In the genomic region with DNA sequence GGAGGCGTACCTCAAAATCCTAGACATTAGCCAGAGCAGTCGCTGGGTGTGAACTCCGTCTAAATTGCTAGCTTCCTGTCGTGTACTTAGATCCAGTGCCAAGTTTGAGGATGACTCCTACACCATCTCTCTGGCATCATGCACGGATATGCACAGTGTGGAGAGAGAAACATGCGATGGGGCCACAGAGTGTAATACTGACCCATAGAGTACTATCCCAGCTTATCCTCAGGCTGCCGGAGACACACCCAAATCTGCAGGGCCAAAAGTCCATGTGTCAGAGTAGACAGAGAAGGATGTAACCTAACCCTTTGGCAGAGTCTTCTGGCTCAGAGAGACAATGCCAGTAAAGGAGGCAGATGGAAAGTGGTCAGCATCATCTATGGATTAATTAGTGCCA, we compare ENCODE assay signal across 2 cellular contexts.
TF ChIP-seq lines count a peak whose summit lies in the region.

No MANE protein-coding gene starts in this region.

TF ChIP-seq in A549, 52 proteins besides CTCF, POLR2A, EP300 and RAD21 (continued from another document):
- no peak for TF ChIP-seq EHF (CRISPR knock-in tag; IDR thresholded peaks at IDR 0.05)
- no peak for TF ChIP-seq POLR2AphosphoS2 (conservative IDR thresholded peaks at IDR 0.05; ENCODE audit: low read length)
- TF ChIP-seq HDAC2 (IDR thresholded peaks at IDR 0.05), result no peak
- TF ChIP-seq ZFP36 (IDR thresholded peaks at IDR 0.05; ENCODE audit: borderline replicate concordance, partially characterized antibody), result no peak
- no peak for TF ChIP-seq CHD4 (IDR thresholded peaks at IDR 0.05; ENCODE audit: borderline replicate concordance)
- TF ChIP-seq, protein P1, sequence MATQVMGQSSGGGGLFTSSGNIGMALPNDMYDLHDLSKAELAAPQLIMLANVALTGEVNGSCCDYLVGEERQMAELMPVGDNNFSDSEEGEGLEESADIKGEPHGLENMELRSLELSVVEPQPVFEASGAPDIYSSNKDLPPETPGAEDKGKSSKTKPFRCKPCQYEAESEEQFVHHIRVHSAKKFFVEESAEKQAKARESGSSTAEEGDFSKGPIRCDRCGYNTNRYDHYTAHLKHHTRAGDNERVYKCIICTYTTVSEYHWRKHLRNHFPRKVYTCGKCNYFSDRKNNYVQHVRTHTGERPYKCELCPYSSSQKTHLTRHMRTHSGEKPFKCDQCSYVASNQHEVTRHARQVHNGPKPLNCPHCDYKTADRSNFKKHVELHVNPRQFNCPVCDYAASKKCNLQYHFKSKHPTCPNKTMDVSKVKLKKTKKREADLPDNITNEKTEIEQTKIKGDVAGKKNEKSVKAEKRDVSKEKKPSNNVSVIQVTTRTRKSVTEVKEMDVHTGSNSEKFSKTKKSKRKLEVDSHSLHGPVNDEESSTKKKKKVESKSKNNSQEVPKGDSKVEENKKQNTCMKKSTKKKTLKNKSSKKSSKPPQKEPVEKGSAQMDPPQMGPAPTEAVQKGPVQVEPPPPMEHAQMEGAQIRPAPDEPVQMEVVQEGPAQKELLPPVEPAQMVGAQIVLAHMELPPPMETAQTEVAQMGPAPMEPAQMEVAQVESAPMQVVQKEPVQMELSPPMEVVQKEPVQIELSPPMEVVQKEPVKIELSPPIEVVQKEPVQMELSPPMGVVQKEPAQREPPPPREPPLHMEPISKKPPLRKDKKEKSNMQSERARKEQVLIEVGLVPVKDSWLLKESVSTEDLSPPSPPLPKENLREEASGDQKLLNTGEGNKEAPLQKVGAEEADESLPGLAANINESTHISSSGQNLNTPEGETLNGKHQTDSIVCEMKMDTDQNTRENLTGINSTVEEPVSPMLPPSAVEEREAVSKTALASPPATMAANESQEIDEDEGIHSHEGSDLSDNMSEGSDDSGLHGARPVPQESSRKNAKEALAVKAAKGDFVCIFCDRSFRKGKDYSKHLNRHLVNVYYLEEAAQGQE (IDR thresholded peaks at IDR 0.05), result no peak

TF ChIP-seq in IMR-90, 13 proteins besides CTCF, POLR2A, EP300 and RAD21 (continued from another document):
- TF ChIP-seq, protein P2, sequence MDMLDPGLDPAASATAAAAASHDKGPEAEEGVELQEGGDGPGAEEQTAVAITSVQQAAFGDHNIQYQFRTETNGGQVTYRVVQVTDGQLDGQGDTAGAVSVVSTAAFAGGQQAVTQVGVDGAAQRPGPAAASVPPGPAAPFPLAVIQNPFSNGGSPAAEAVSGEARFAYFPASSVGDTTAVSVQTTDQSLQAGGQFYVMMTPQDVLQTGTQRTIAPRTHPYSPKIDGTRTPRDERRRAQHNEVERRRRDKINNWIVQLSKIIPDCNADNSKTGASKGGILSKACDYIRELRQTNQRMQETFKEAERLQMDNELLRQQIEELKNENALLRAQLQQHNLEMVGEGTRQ (IDR thresholded peaks at IDR 0.05; ENCODE audit: low read depth, low read length), result no peak
- TF ChIP-seq BHLHE40 (IDR thresholded peaks at IDR 0.05; ENCODE audit: low read depth, low read length), result no peak
- TF ChIP-seq CEBPB (IDR thresholded peaks at IDR 0.05; ENCODE audit: low read depth, low read length), result no peak
- TF ChIP-seq CHD1 (IDR thresholded peaks at IDR 0.05; ENCODE audit: low read depth, low read length), result no peak
- no peak for TF ChIP-seq RFX5 (IDR thresholded peaks at IDR 0.05; ENCODE audit: low read depth, low read length)
- no peak for TF ChIP-seq MAFK (IDR thresholded peaks at IDR 0.05; ENCODE audit: low read depth, low read length)
- TF ChIP-seq SMC3 (IDR thresholded peaks at IDR 0.05; ENCODE audit: low read depth, low read length), result no peak
- no peak for TF ChIP-seq RCOR1 (IDR thresholded peaks at IDR 0.05; ENCODE audit: insufficient replicate concordance, low read length)
- TF ChIP-seq, protein P3, sequence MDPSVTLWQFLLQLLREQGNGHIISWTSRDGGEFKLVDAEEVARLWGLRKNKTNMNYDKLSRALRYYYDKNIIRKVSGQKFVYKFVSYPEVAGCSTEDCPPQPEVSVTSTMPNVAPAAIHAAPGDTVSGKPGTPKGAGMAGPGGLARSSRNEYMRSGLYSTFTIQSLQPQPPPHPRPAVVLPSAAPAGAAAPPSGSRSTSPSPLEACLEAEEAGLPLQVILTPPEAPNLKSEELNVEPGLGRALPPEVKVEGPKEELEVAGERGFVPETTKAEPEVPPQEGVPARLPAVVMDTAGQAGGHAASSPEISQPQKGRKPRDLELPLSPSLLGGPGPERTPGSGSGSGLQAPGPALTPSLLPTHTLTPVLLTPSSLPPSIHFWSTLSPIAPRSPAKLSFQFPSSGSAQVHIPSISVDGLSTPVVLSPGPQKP (IDR thresholded peaks at IDR 0.05; ENCODE audit: borderline replicate concordance, low read depth, low read length), result no peak
